In the genomic region with DNA sequence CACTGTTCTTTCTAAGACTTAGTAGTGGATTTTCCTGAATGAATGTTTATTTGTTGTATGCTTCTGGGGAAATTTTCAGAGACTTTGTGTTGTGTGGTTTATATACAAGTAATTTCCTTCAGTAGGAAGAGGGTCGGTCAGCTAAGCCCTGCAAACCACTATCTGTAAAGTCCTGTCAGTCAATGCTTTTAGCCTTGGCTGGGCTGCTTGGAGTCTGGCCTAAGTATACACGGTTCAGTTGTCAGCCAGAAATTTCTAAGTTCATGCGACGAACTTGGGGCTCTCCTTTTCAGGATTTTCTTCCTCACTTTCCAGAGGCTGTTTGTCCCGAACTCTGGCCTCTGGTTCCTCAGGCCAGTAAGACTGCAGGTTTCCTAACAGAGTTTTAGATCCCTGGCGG, we compare ENCODE assay signal across 24 cellular contexts.
"Had no signal": no experiment of that assay in that cellular context is flagged by ENCODE, and none has a peak within 500 bp of the region (broad histone marks: within the 10 kb centered on the region; RNA-seq: fewer than 3 reads in every experiment).

No MANE protein-coding gene starts in this region.

- FAIRE-seq: kidney, pancreas, urothelium cell line had no signal

- H3K4me3 ChIP-seq: colonic mucosa, pancreas, prostate gland, thoracic aorta had no signal

- H3K27ac Mint-ChIP-seq: activated CD4-positive, alpha-beta T cell treated with anti-CD3 and anti-CD28 coated beads for 36 hours; activated CD8-positive, alpha-beta memory T cell treated with anti-CD3 and anti-CD28 coated beads, Interleukin-2, amount 10 ng/mL, durations not matched to agents 7 days and 5 days; activated CD8-positive, alpha-beta T cell treated with anti-CD3 and anti-CD28 coated beads, Interleukin-2, amount 10 ng/mL, durations not matched to agents 7 days and 5 days; activated naive CD4-positive, alpha-beta T cell treated with anti-CD3 and anti-CD28 coated beads, Interleukin-2, amount 50 U/mL, for 24 hours; activated T-helper 2 cell treated with anti-CD3 and anti-CD28 coated beads, Interferon-gamma antibody, Interleukin-2, Interleukin-4, amounts not matched to agents 10 μg/mL and 5 μg/mL and 100 μg/mL, durations not matched to agents 14 hours and 24 hours and 36 hours; nephron progenitor cell had no signal

- H3K27ac ChIP-seq: colonic mucosa, neutrophil, pancreas, prostate gland, thoracic aorta had no signal

- H3K4me1 Mint-ChIP-seq: nephron progenitor cell had no signal

- ATAC-seq: activated CD4-positive, alpha-beta T cell treated with anti-CD3 and anti-CD28 coated beads for 36 hours; activated CD8-positive, alpha-beta memory T cell treated with anti-CD3 and anti-CD28 coated beads, Interleukin-2, amount 10 ng/mL, durations not matched to agents 7 days and 5 days; activated CD8-positive, alpha-beta T cell treated with anti-CD3 and anti-CD28 coated beads, Interleukin-2, amount 10 ng/mL, durations not matched to agents 7 days and 5 days; stimulated activated naive CD8-positive, alpha-beta T cell treated with anti-CD3 and anti-CD28 coated beads, Interleukin-15, Interleukin-2, amounts not matched to agents 100 U/mL and 50 U/mL, for 24 hours had no signal

- H3K36me3 ChIP-seq: prostate gland had no signal

- H3K4me3 Mint-ChIP-seq: activated CD4-positive, alpha-beta T cell treated with anti-CD3 and anti-CD28 coated beads for 36 hours; activated CD8-positive, alpha-beta memory T cell treated with anti-CD3 and anti-CD28 coated beads, Interleukin-2, amount 10 ng/mL, durations not matched to agents 7 days and 5 days; activated CD8-positive, alpha-beta T cell treated with anti-CD3 and anti-CD28 coated beads, Interleukin-2, amount 10 ng/mL, durations not matched to agents 7 days and 5 days; activated naive CD4-positive, alpha-beta T cell treated with anti-CD3 and anti-CD28 coated beads, Interleukin-2, amount 50 U/mL, for 24 hours; immature natural killer cell; nephron progenitor cell had no signal

- DNase-seq: activated CD4-positive, alpha-beta T cell treated with anti-CD3 and anti-CD28 coated beads for 36 hours; activated CD4-positive, CD25-positive, alpha-beta regulatory T cell; activated CD8-positive, alpha-beta memory T cell treated with anti-CD3 and anti-CD28 coated beads, Interleukin-2, amount 10 ng/mL, durations not matched to agents 7 days and 5 days; activated CD8-positive, alpha-beta T cell treated with anti-CD3 and anti-CD28 coated beads, Interleukin-2, amount 10 ng/mL, durations not matched to agents 7 days and 5 days; activated T-cell treated with anti-CD3 and anti-CD28 coated beads, Interleukin-2, amount 50 U/mL, for 48 hours; anterior cingulate cortex; colonic mucosa; effector memory CD4-positive, alpha-beta T cell; foreskin fibroblast; head of caudate nucleus; hypothalamus; immature natural killer cell; kidney; nephron progenitor cell; pancreas; retina; stimulated activated CD4-positive, alpha-beta T cell treated with anti-CD3 and anti-CD28 coated beads, Interleukin-2, amount 100 ng/mL, for 48 hours; stimulated activated naive CD8-positive, alpha-beta T cell treated with anti-CD3 and anti-CD28 coated beads, Interleukin-15, Interleukin-2, amounts not matched to agents 100 U/mL and 50 U/mL, for 24 hours had no signal

- H3K27me3 Mint-ChIP-seq: activated CD4-positive, alpha-beta T cell treated with anti-CD3 and anti-CD28 coated beads for 36 hours; activated CD8-positive, alpha-beta memory T cell treated with anti-CD3 and anti-CD28 coated beads, Interleukin-2, amount 10 ng/mL, durations not matched to agents 7 days and 5 days; activated naive CD4-positive, alpha-beta T cell treated with anti-CD3 and anti-CD28 coated beads, Interleukin-2, amount 50 U/mL, for 24 hours had no signal

- H3K9me3 ChIP-seq: colonic mucosa, neutrophil, pancreas, prostate gland had no signal

- H3K4me1 ChIP-seq: colonic mucosa, pancreas, prostate gland had no signal

- H3K27me3 ChIP-seq: colonic mucosa, pancreas had no signal
